In genomic region chr1:9069324-9070100, GRCh38 we compare ENCODE assay signal across 9 cellular contexts. TPM values are rescaled to one million over a fixed set of nuclear protein-coding genes. Genes with fewer than 3 reads are reported as not detected.
DNase-seq lines count a peak whose midpoint lies in the region; ATAC-seq and TF ChIP-seq lines count a peak whose summit lies in the region.
"Had no signal": no experiment of that assay in that cellular context is flagged by ENCODE, and none has a peak within 500 bp of the region (broad histone marks: within the 10 kb centered on the region; RNA-seq: fewer than 3 reads in every experiment).

Gene SLC2A5, minus strand, starts transcription at chr1:9069635. Its CDS starts 99 bp downstream, at chr1:9069536.

- TF ChIP-seq CTCF in Peyer's patch (IDR thresholded peaks at IDR 0.05) (peak in 3 of 6 experiments; percentile 2 to 8 (median 6)), testis (IDR thresholded peaks at IDR 0.05) (no peak)

- WGBS in right cardiac atrium, result 25% methylated on average over 8 of the region's 8 CpGs
- WGBS in testis, 2 donors, result 49 to 54% methylated on average over 8 of the region's 8 CpGs

- H3K4me3 ChIP-seq in Peyer's patch, result peak within 1 kb of the TSS; percentile 22 to 56 (median 38)
- H3K4me3 ChIP-seq in right cardiac atrium (ENCODE audit: low read length), result peak within 1 kb of the TSS; percentile 1
- no peak within 1 kb of the TSS for H3K4me3 ChIP-seq in testis

- intact Hi-C loops in right cardiac atrium (cut with DNase I) (no loop called here), testis (cut with DNase I; ENCODE audit: low total_unique reads) (no loop called here)

- DNase-seq in AML-193 (lab: John Stamatoyannopoulos, UW), result peak; percentile 71 to 73
- peak; percentile 72 to 79 (median 76) for DNase-seq in Peyer's patch
- peak in 2 of 3 donors; percentile 37 to 72 for DNase-seq in right cardiac atrium
- no peak for DNase-seq in testis
- no peak for DNase-seq in NCI-H146 treated with DMSO at 0.1 percent for 48 hours (lab: John Stamatoyannopoulos, UW; ENCODE audit: unreplicated experiment)
- DNase-seq: activated naive CD8-positive, alpha-beta T cell treated with anti-CD3 and anti-CD28 coated beads, Interleukin-2, amount 10 ng/mL, durations not matched to agents 7 days and 5 days had no signal

- H3K9me3 ChIP-seq in Peyer's patch (no peaks in the 10 kb centered on the region), right cardiac atrium (ENCODE audit: control insufficient read depth, low read length) (no peaks in the 10 kb centered on the region), testis (no peaks in the 10 kb centered on the region)

- H3K27me3 ChIP-seq in Peyer's patch (no peaks in the 10 kb centered on the region), right cardiac atrium (ENCODE audit: control insufficient read depth, insufficient read depth) (no peaks in the 10 kb centered on the region), testis (no peaks in the 10 kb centered on the region)

- H3K4me1 ChIP-seq in Peyer's patch (peaks cover 0 to 28% (median under 1%) of the 10 kb centered on the region in 4 donors), right cardiac atrium (ENCODE audit: control insufficient read depth, insufficient read depth, low read length) (peaks cover 6% of the 10 kb centered on the region), testis (peaks cover 44% of the 10 kb centered on the region)

- H3K27ac ChIP-seq in Peyer's patch, result peak within 1 kb of the TSS; percentile 48 to 91 (median 70)
- H3K27ac ChIP-seq in right cardiac atrium (ENCODE audit: low read length), result peak within 1 kb of the TSS; percentile 47
- peak within 1 kb of the TSS; percentile 0 to 29 for H3K27ac ChIP-seq in testis

- TF ChIP-seq POLR2A in GM19099 (IDR thresholded peaks at IDR 0.05; ENCODE audit: extremely low read depth, insufficient read length, low read depth), result peak; percentile 72
- TF ChIP-seq POLR2A in Peyer's patch (IDR thresholded peaks at IDR 0.05), result peak; percentile 87 to 96
- TF ChIP-seq POLR2A in testis (IDR thresholded peaks at IDR 0.05), result no peak

- ATAC-seq in HG03066 (IDR thresholded peaks at IDR 0.05; ENCODE audit: low read depth, unreplicated experiment) (peak; percentile 92), right cardiac atrium (peak; percentile 55 to 59), SK-N-SH treated with all-trans-retinoic acid at 6 μM for 48 hours (no peak)

- no peaks in the 10 kb centered on the region for H3K36me3 ChIP-seq in Peyer's patch
- no peaks in the 10 kb centered on the region for H3K36me3 ChIP-seq in testis (ENCODE audit: low read depth, missing control alignments)

TF ChIP-seq in SK-N-SH treated with all-trans-retinoic acid at 6 μM for 48 hours, 23 proteins besides CTCF, POLR2A, EP300 and RAD21:
- TF ChIP-seq ZNF70 (CRISPR knock-in tag; IDR thresholded peaks at IDR 0.05) (no peak), TSHZ2 (CRISPR knock-in tag; IDR thresholded peaks at IDR 0.05) (no peak), ZC3H10 (CRISPR knock-in tag; IDR thresholded peaks at IDR 0.05) (no peak)
TF ChIP-seq in SK-N-SH treated with all-trans-retinoic acid at 6 μM for 48 hours: peak in this region for 0.

RNA-seq across cellular contexts. Expression of gene SLC2A5, which starts in this region (rescaled TPM):
- total RNA-seq in Peyer's patch, result 100 to 1,000 TPM in 3 of 4 donors, 10 to 100 TPM in 1; 12.4 to 730 (median 340) TPM
- total RNA-seq in right cardiac atrium, result 1 to 10 TPM in 3 of 4 donors, under 1 TPM in 1; 0.93 to 3.6 (median 2.7) TPM
- 2.2 TPM for polyA plus RNA-seq in right cardiac atrium
- total RNA-seq in testis, result 10 to 100 TPM; 74.1 to 90.5 TPM
- 230 TPM for polyA plus RNA-seq in testis (ENCODE audit: insufficient read depth, low read depth, low replicate concordance)
- total RNA-seq: activated naive CD8-positive, alpha-beta T cell treated with anti-CD3 and anti-CD28 coated beads, Interleukin-2, amount 10 ng/mL, durations not matched to agents 7 days and 5 days had no signal

Comparison
In these comparisons a context has a peak if more than half of its experiments do, and no peak if none do; other contexts are left out.
1. RNA of gene SLC2A5 (polyA plus RNA-seq): 230 TPM in testis (single experiment); 2.2 TPM in right cardiac atrium (single experiment); every median in the first group is over 10 times any median in the second.
2. DNase-seq: peak in AML-193 (2 of 2), Peyer's patch (3 of 3) and right cardiac atrium (2 of 3); none in testis (single experiment) and NCI-H146 treated with DMSO at 0.1 percent for 48 hours (single experiment).
3. H3K27ac ChIP-seq: peak in every context shown above with its lines; median percentile 70 in Peyer's patch; 47 in right cardiac atrium; 14 in testis.
4. H3K4me3 ChIP-seq: peak in Peyer's patch (4 of 4) and right cardiac atrium (single experiment); none in testis (0 of 2).